In the genomic region with DNA sequence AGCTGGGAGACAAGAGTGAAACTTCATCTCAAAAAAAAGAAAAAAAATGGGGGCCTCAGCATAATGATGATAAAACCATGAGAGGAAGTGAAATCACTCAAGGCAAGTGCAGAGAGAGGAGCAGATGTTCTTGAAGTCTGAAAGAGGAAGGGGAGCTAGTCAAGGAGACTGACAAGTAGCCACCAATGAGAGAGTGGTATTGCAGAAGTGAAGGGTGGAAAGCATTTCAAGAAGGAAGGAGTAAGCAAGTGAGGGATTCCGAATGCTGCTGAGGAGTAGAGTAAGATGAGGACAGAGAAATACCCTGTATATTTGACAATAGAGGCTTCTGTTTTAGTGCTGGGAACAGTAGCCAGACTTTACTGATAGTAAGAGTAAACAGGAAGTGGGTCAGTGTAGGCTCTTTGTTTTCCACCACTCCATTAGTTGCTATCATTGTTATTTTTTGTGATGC, we compare ENCODE assay signal across 1 cellular context.
TF ChIP-seq lines count a peak whose summit lies in the region.

No MANE protein-coding gene starts in this region.

TF ChIP-seq in GM23338, 12 proteins besides CTCF, POLR2A, EP300 and RAD21 (continued from another document):
- TF ChIP-seq, protein P1, sequence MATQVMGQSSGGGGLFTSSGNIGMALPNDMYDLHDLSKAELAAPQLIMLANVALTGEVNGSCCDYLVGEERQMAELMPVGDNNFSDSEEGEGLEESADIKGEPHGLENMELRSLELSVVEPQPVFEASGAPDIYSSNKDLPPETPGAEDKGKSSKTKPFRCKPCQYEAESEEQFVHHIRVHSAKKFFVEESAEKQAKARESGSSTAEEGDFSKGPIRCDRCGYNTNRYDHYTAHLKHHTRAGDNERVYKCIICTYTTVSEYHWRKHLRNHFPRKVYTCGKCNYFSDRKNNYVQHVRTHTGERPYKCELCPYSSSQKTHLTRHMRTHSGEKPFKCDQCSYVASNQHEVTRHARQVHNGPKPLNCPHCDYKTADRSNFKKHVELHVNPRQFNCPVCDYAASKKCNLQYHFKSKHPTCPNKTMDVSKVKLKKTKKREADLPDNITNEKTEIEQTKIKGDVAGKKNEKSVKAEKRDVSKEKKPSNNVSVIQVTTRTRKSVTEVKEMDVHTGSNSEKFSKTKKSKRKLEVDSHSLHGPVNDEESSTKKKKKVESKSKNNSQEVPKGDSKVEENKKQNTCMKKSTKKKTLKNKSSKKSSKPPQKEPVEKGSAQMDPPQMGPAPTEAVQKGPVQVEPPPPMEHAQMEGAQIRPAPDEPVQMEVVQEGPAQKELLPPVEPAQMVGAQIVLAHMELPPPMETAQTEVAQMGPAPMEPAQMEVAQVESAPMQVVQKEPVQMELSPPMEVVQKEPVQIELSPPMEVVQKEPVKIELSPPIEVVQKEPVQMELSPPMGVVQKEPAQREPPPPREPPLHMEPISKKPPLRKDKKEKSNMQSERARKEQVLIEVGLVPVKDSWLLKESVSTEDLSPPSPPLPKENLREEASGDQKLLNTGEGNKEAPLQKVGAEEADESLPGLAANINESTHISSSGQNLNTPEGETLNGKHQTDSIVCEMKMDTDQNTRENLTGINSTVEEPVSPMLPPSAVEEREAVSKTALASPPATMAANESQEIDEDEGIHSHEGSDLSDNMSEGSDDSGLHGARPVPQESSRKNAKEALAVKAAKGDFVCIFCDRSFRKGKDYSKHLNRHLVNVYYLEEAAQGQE (IDR thresholded peaks at IDR 0.05; ENCODE audit: unreplicated experiment): no peak
TF ChIP-seq in GM23338: peak in this region for 0.
